ENCODE assay signal across 29 cellular contexts in the genomic region with DNA sequence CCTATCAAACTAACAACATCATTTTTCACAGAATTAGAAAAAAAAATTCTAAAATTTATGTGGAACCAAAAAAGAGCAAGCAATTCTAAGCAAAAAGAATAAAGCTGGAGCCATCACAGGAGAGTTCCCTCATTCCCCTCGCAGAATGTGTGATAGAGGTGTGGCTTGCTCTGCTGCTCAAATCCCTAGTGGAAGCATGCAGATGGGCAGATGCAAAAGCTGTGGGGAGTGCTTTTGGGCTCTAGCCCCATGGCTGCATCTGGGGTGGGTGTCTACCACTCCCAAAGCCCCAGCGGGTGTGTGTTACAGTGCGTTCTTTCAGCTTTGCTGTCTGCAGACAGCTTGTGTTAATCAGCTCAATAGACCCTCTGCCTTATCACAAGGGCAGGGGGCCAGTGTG.
"Had no signal": no experiment of that assay in that cellular context is flagged by ENCODE, and none has a peak within 500 bp of the region (broad histone marks: within the 10 kb centered on the region; RNA-seq: fewer than 3 reads in every experiment).

No MANE protein-coding gene starts in this region.

- H3K36me3 ChIP-seq: brain microvascular endothelial cell, cardiac muscle cell, Peyer's patch had no signal

- H3K4me3 Mint-ChIP-seq: activated CD4-positive, alpha-beta T cell treated with anti-CD3 and anti-CD28 coated beads, Interleukin-2, amount 10 ng/mL, durations not matched to agents 24 days and 14 days; activated CD8-positive, alpha-beta T cell treated with anti-CD3 and anti-CD28 coated beads for 36 hours; activated naive CD8-positive, alpha-beta T cell treated with anti-CD3 and anti-CD28 coated beads for 36 hours; activated T-cell treated with anti-CD3 and anti-CD28 coated beads, Interleukin-2, amount 50 U/mL, for 72 hours; activated T-helper 17 cell treated with anti-CD3 and anti-CD28 coated beads, Interleukin-2, amount 50 U/mL, for 72 hours; central memory CD8-positive, alpha-beta T cell had no signal

- DNase-seq: activated CD4-positive, alpha-beta T cell treated with anti-CD3 and anti-CD28 coated beads, Interleukin-2, amount 10 ng/mL, durations not matched to agents 24 days and 14 days; activated CD4-positive, alpha-beta T cell treated with anti-CD3 and anti-CD28 coated beads, Interleukin-2, amount 50 U/mL, for 4 hours; activated CD8-positive, alpha-beta T cell treated with anti-CD3 and anti-CD28 coated beads for 36 hours; activated effector memory CD4-positive, alpha-beta T cell treated with anti-CD3 and anti-CD28 coated beads, Interleukin-2, amount 50 U/mL, for 16 hours; activated naive CD4-positive, alpha-beta T cell; activated naive CD4-positive, alpha-beta T cell treated with anti-CD3 and anti-CD28 coated beads, Interleukin-2, amount 50 U/mL, for 16 hours; activated naive CD8-positive, alpha-beta T cell treated with anti-CD3 and anti-CD28 coated beads for 36 hours; activated T-cell treated with anti-CD3 and anti-CD28 coated beads, Interleukin-2, amount 50 U/mL, for 1 hour; activated T-cell treated with anti-CD3 and anti-CD28 coated beads, Interleukin-2, amount 50 U/mL, for 72 hours; amniotic stem cell; aorta; brain microvascular endothelial cell; NCI-H1092 treated with DMSO at 0.1 percent for 48 hours; NCI-H1417; NCI-H146; NCI-H1930; NCI-H2081 treated with DMSO at 0.1 percent for 48 hours; NCI-H446; NCI-H510A treated with DMSO at 0.1 percent for 48 hours; NCI-H526 treated with DMSO at 0.1 percent for 48 hours; NK-92 treated with Interleukin-12 subunit alpha and Interleukin-12 subunit beta, amount 100 ng/mL, for 24 hours; PC-3; Peyer's patch; RPMI8226; SIG-M5 had no signal

- H3K27me3 Mint-ChIP-seq: activated CD8-positive, alpha-beta T cell treated with anti-CD3 and anti-CD28 coated beads for 36 hours; central memory CD8-positive, alpha-beta T cell had no signal

- H3K9me3 Mint-ChIP-seq: activated CD8-positive, alpha-beta T cell treated with anti-CD3 and anti-CD28 coated beads for 36 hours; activated naive CD8-positive, alpha-beta T cell treated with anti-CD3 and anti-CD28 coated beads for 36 hours; activated T-cell treated with anti-CD3 and anti-CD28 coated beads, Interleukin-2, amount 50 U/mL, for 72 hours; activated T-helper 17 cell treated with anti-CD3 and anti-CD28 coated beads, Interleukin-2, amount 50 U/mL, for 72 hours had no signal

- H3K27ac Mint-ChIP-seq: activated CD4-positive, alpha-beta T cell treated with anti-CD3 and anti-CD28 coated beads, Interleukin-2, amount 10 ng/mL, durations not matched to agents 24 days and 14 days; activated CD8-positive, alpha-beta T cell treated with anti-CD3 and anti-CD28 coated beads for 36 hours; activated naive CD8-positive, alpha-beta T cell treated with anti-CD3 and anti-CD28 coated beads for 36 hours; activated T-cell treated with anti-CD3 and anti-CD28 coated beads, Interleukin-2, amount 50 U/mL, for 72 hours; activated T-helper 17 cell treated with anti-CD3 and anti-CD28 coated beads, Interleukin-2, amount 50 U/mL, for 72 hours had no signal

- H3K36me3 Mint-ChIP-seq: activated naive CD8-positive, alpha-beta T cell treated with anti-CD3 and anti-CD28 coated beads for 36 hours had no signal

- H3K4me3 ChIP-seq: cardiac muscle cell, Peyer's patch had no signal

- H3K4me1 ChIP-seq: Peyer's patch had no signal

- ATAC-seq: activated CD8-positive, alpha-beta T cell treated with anti-CD3 and anti-CD28 coated beads for 36 hours; activated T-cell treated with anti-CD3 and anti-CD28 coated beads, Interleukin-2, amount 50 U/mL, for 72 hours; activated T-helper 17 cell treated with anti-CD3 and anti-CD28 coated beads, Interleukin-2, amount 50 U/mL, for 72 hours; PC-3; SK-N-SH treated with all-trans-retinoic acid at 6 μM for 48 hours had no signal

- H3K4me1 Mint-ChIP-seq: activated CD4-positive, alpha-beta T cell treated with anti-CD3 and anti-CD28 coated beads, Interleukin-2, amount 10 ng/mL, durations not matched to agents 24 days and 14 days; activated naive CD8-positive, alpha-beta T cell treated with anti-CD3 and anti-CD28 coated beads for 36 hours; activated T-helper 17 cell treated with anti-CD3 and anti-CD28 coated beads, Interleukin-2, amount 50 U/mL, for 72 hours; central memory CD8-positive, alpha-beta T cell had no signal

- H3K27ac ChIP-seq: brain microvascular endothelial cell, cardiac muscle cell, Peyer's patch had no signal

- H3K9me3 ChIP-seq: Peyer's patch had no signal

- H3K27me3 ChIP-seq: brain microvascular endothelial cell, cardiac muscle cell, Peyer's patch had no signal
